In genomic region chr16:54237-54581, GRCh38 we compare ENCODE assay signal across 8 cellular contexts. TPM values are rescaled to one million over a fixed set of nuclear protein-coding genes. Genes with fewer than 3 reads are reported as not detected.
A peak's percentile ranks its signal among the peaks of the same experiment; 100 is the strongest.
DNase-seq lines count a peak whose midpoint lies in the region; ATAC-seq and TF ChIP-seq lines count a peak whose summit lies in the region.

No MANE protein-coding gene starts in this region.

- H3K27ac Mint-ChIP-seq in Calu3 (ENCODE audit: unreplicated experiment), result no peak overlapping the region

- ATAC-seq in GM21529 (IDR thresholded peaks at IDR 0.05; ENCODE audit: unreplicated experiment), result no peak

- CTCF ChIA-PET in Calu3 (lab: Charles Lee), result interaction anchor here (1.2 to 2.6 kb wide), 2 partner anchors 16 to 299 kb away, joined by 3 to 12 read pairs; no protein-coding TSS in a partner anchor
- CTCF ChIA-PET in PC-9 (lab: Charles Lee), result interaction anchor here (0.5 to 1.4 kb wide), 2 partner anchors 12 to 347 kb away, joined by 4 to 5 read pairs; partner anchors contain the start of gene DECR2

- H3K27me3 ChIP-seq in PC-9 (ENCODE audit: insufficient read depth, low read depth) (no peaks in the 10 kb centered on the region), esophagus muscularis mucosa (no peaks in the 10 kb centered on the region)

- H3K36me3 ChIP-seq in PC-9 (ENCODE audit: low read depth) (peaks cover 9% of the 10 kb centered on the region; the same call in 1 of the 2 replicates), esophagus muscularis mucosa (peaks cover 30 to 56% (median 50%) of the 10 kb centered on the region in 4 donors)

- intact Hi-C loops in Calu3 (cut with micrococcal nuclease; ENCODE audit: unreplicated experiment) (no loop called here), PC-9 (cut with micrococcal nuclease; ENCODE audit: unreplicated experiment) (no loop called here), esophagus muscularis mucosa (cut with DNase I) (no loop called here), posterior vena cava (cut with DNase I) (no loop called here)

- TF ChIP-seq CTCF in Calu3 (IDR thresholded peaks at IDR 0.05; ENCODE audit: unreplicated experiment) (no peak), PC-9 (conservative IDR thresholded peaks at IDR 0.05) (no peak), esophagus muscularis mucosa (IDR thresholded peaks at IDR 0.05) (no peak)

- H3K4me1 Mint-ChIP-seq in Calu3 (ENCODE audit: low read depth, unreplicated experiment), result no peaks in the 10 kb centered on the region

- peaks cover 9% of the 10 kb centered on the region for H3F3A ChIP-seq in PC-9 (ENCODE audit: insufficient read depth, low read depth)

- 0 out of 2 replicates have a peak, but pooled peaks cover 10% of the 10 kb centered on the region for H4K20me1 ChIP-seq in PC-9 (ENCODE audit: insufficient read depth)

- H3K9me3 ChIP-seq in PC-9 (ENCODE audit: insufficient read depth, low read depth) (no peaks in the 10 kb centered on the region), esophagus muscularis mucosa (no peaks in the 10 kb centered on the region)

- H3K4me3 Mint-ChIP-seq in Calu3 (ENCODE audit: low read depth, unreplicated experiment), result peak overlapping the region; percentile 100

- H3K4me3 ChIP-seq in PC-9 (peak overlapping the region; percentile 88), esophagus muscularis mucosa (peak overlapping the region; percentile 71 to 97 (median 87))

- H3K79me2 ChIP-seq in PC-9 (ENCODE audit: low read depth), result peaks cover 43% of the 10 kb centered on the region

- H3K27ac ChIP-seq in PC-9 (no peak overlapping the region), esophagus muscularis mucosa (replicated peaks in 1 of 4) (peak overlapping the region; percentile 76 to 90 (median 79))

- peaks cover 63% of the 10 kb centered on the region for H3K36me3 Mint-ChIP-seq in Calu3 (ENCODE audit: insufficient read depth, unreplicated experiment)

- BruUV-seq in Calu3 (replicated peaks; lab: Mats Ljungman, UMichigan), result no TSS peak
- BruUV-seq in PC-9 (replicated peaks; lab: Mats Ljungman, UMichigan), result no TSS peak

- DNase-seq in Calu3 (no peak), PC-9 (no peak), esophagus muscularis mucosa (ENCODE audit: extremely low spot score) (no peak), posterior vena cava (ENCODE audit: low spot score) (peak; percentile 62), 8988T (no peak), AG20443 (ENCODE audit: low spot score) (no peak)
- no peak for DNase-seq in stimulated activated CD4-positive, alpha-beta T cell treated with anti-CD3 and anti-CD28 coated beads, Interleukin-1b, Interleukin-23, amount 100 ng/mL, for 48 hours

- H3K4me1 ChIP-seq in PC-9 (replicated peaks; ENCODE audit: insufficient read depth), result peaks cover 9% of the 10 kb centered on the region
- H3K4me1 ChIP-seq in esophagus muscularis mucosa, result peaks cover 7 to 45% (median 30%) of the 10 kb centered on the region in 4 donors

- H3K4me2 ChIP-seq in PC-9, result peak overlapping the region; percentile 86

- TF ChIP-seq EP300 in esophagus muscularis mucosa (IDR thresholded peaks at IDR 0.05), result no peak

- H3K9me3 Mint-ChIP-seq in Calu3 (ENCODE audit: low read depth, unreplicated experiment), result no peaks in the 10 kb centered on the region

- H3K9me2 ChIP-seq in PC-9 (ENCODE audit: insufficient read depth), result no peaks in the 10 kb centered on the region

- 55% methylated on average over 11 of the region's 12 CpGs for WGBS in esophagus muscularis mucosa

- POLR2A ChIA-PET in PC-9 (lab: Charles Lee; ENCODE audit: unreplicated experiment), result interaction anchor here (1.1 kb wide), 1 partner anchor 17 kb away, joined by 6 read pairs; no protein-coding TSS in a partner anchor

- no peak for TF ChIP-seq POLR2A in esophagus muscularis mucosa (IDR thresholded peaks at IDR 0.05; ENCODE audit: low read depth)

- no peaks in the 10 kb centered on the region for H3K27me3 Mint-ChIP-seq in Calu3 (ENCODE audit: unreplicated experiment)

- peak overlapping the region; percentile 97 for H2AFZ ChIP-seq in PC-9

RNA-seq across cellular contexts. Expression of gene SNRNP25, which starts 0.6 kb away (rescaled TPM):
- 37.8 and 38.7 TPM in 2 replicates for total RNA-seq in Calu3 (2022)
- total RNA-seq in PC-9 (2021), result 60.8 and 61.4 TPM in 2 replicates
- total RNA-seq in esophagus muscularis mucosa, result 10 to 100 TPM; 22.0 to 33.6 (median 25.7) TPM
- 10 to 100 TPM; 11.2 to 11.6 TPM for total RNA-seq in posterior vena cava

RNA-seq across cellular contexts. Expression of gene POLR3K, which starts 0.8 kb away (rescaled TPM):
- total RNA-seq in Calu3 (2022), result 27.4 and 29.1 TPM in 2 replicates
- total RNA-seq in PC-9 (2021), result 33.5 and 38.4 TPM in 2 replicates
- total RNA-seq in esophagus muscularis mucosa, result 1 to 10 TPM; 3.3 to 3.8 (median 3.7) TPM
- 1 to 10 TPM; 7.4 to 7.9 TPM for total RNA-seq in posterior vena cava

RNA-seq across cellular contexts. Expression of gene RHBDF1, which starts 18.2 kb away (rescaled TPM):
- total RNA-seq in Calu3 (2022) (47.3 and 60.2 TPM in 2 replicates), PC-9 (2021) (51.4 and 62.9 TPM in 2 replicates), esophagus muscularis mucosa (10 to 100 TPM; 26.7 to 43.0 (median 30.2) TPM), posterior vena cava (10 to 100 TPM; 39.5 to 39.7 TPM)

RNA-seq across cellular contexts. Expression of gene MPG, which starts 23.8 kb away (rescaled TPM):
- total RNA-seq in Calu3 (2022), result 40.1 and 45.6 TPM in 2 replicates
- 86.2 and 138 TPM in 2 replicates for total RNA-seq in PC-9 (2021)
- 100 to 1,000 TPM in 2 of 4 donors, 10 to 100 TPM in 2; 70.2 to 120 (median 106) TPM for total RNA-seq in esophagus muscularis mucosa
- 10 to 100 TPM; 42.2 to 45.6 TPM for total RNA-seq in posterior vena cava
